Comparison of ENCODE assay signal across 36 cellular contexts in the genomic region with DNA sequence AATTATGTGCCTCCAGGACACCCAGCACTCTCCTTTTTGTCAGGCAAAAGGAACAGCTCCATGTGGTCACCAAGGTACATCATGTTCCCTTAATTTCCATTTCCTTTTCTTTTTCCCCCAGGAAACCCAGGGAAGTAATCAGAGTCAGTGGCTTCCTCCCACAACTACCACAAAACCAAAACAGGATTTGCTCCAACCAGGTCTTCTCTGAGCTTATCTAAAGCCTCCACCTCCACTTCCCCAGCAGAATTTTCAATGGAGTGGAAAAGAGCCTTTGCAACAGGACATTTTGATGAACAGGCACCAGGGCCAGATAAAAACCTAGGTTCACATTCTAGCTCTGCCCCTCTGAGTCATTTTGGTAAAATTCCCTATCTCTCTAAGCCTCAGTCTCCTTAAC.
"Had no signal": no experiment of that assay in that cellular context is flagged by ENCODE, and none has a peak within 500 bp of the region (broad histone marks: within the 10 kb centered on the region; RNA-seq: fewer than 3 reads in every experiment).

No MANE protein-coding gene starts in this region.

- H3K4me3 Mint-ChIP-seq: activated B cell treated with CpG ODN at 0.5 μM for 24 hours; activated CD4-positive, alpha-beta memory T cell treated with anti-CD3 and anti-CD28 coated beads for 36 hours; activated CD4-positive, alpha-beta T cell treated with anti-CD3 and anti-CD28 coated beads, Interleukin-2, amount 10 ng/mL, durations not matched to agents 24 days and 14 days; activated CD8-positive, alpha-beta T cell treated with anti-CD3 and anti-CD28 coated beads for 36 hours; activated naive CD4-positive, alpha-beta T cell treated with anti-CD3 and anti-CD28 coated beads for 36 hours; activated naive CD8-positive, alpha-beta T cell treated with anti-CD3 and anti-CD28 coated beads for 36 hours; activated T-cell treated with anti-CD3 and anti-CD28 coated beads, Interleukin-2, amount 50 U/mL, for 4 hours; activated T-cell treated with anti-CD3 and anti-CD28 coated beads, Interleukin-2, amount 50 U/mL, for 72 hours; activated T-helper 1 cell treated with anti-CD3 and anti-CD28 coated beads, Interleukin-12 subunit alpha, Interleukin-12 subunit beta, Interleukin-2, Interleukin-4 antibody, amounts not matched to agents 30 ng/mL and 10 ng/mL and 1 ng/mL, durations not matched to agents 14 hours and 24 hours and 36 hours; activated T-helper 17 cell treated with anti-CD3 and anti-CD28 coated beads, Interleukin-2, amount 50 U/mL, for 72 hours; T-helper 2 cell treated with Interferon-gamma antibody and Interleukin-4, amounts not matched to agents 5 μg/mL and 100 μg/mL, for 36 hours had no signal

- FAIRE-seq: astrocyte, colon, TTC549 had no signal

- H3K4me3 ChIP-seq: adrenal gland, body of pancreas, breast epithelium had no signal

- H3K27ac ChIP-seq: adrenal gland, body of pancreas, brain microvascular endothelial cell, breast epithelium, VCaP had no signal

- H3K4me1 Mint-ChIP-seq: activated B cell treated with CpG ODN at 0.5 μM for 24 hours; activated CD4-positive, alpha-beta T cell treated with anti-CD3 and anti-CD28 coated beads, Interleukin-2, amount 10 ng/mL, durations not matched to agents 24 days and 14 days; activated naive CD8-positive, alpha-beta T cell treated with anti-CD3 and anti-CD28 coated beads for 36 hours; activated T-helper 17 cell treated with anti-CD3 and anti-CD28 coated beads, Interleukin-2, amount 50 U/mL, for 72 hours had no signal

- H3K27ac Mint-ChIP-seq: activated B cell treated with CpG ODN at 0.5 μM for 24 hours; activated CD4-positive, alpha-beta memory T cell treated with anti-CD3 and anti-CD28 coated beads for 36 hours; activated CD4-positive, alpha-beta T cell treated with anti-CD3 and anti-CD28 coated beads, Interleukin-2, amount 10 ng/mL, durations not matched to agents 24 days and 14 days; activated CD8-positive, alpha-beta T cell treated with anti-CD3 and anti-CD28 coated beads for 36 hours; activated naive CD4-positive, alpha-beta T cell treated with anti-CD3 and anti-CD28 coated beads for 36 hours; activated naive CD4-positive, alpha-beta T cell treated with anti-CD3 and anti-CD28 coated beads, Interleukin-2, amount 50 U/mL, for 72 hours; activated naive CD8-positive, alpha-beta T cell treated with anti-CD3 and anti-CD28 coated beads for 36 hours; activated T-cell treated with anti-CD3 and anti-CD28 coated beads, Interleukin-2, amount 50 U/mL, for 72 hours; activated T-helper 1 cell treated with anti-CD3 and anti-CD28 coated beads, Interleukin-12 subunit alpha, Interleukin-12 subunit beta, Interleukin-2, Interleukin-4 antibody, amounts not matched to agents 30 ng/mL and 10 ng/mL and 1 ng/mL, durations not matched to agents 14 hours and 24 hours and 36 hours; activated T-helper 17 cell treated with anti-CD3 and anti-CD28 coated beads, Interleukin-2, amount 50 U/mL, for 72 hours; T-helper 2 cell treated with Interferon-gamma antibody and Interleukin-4, amounts not matched to agents 5 μg/mL and 100 μg/mL, for 36 hours had no signal

- H3K36me3 Mint-ChIP-seq: activated CD4-positive, alpha-beta memory T cell treated with anti-CD3 and anti-CD28 coated beads for 36 hours; activated naive CD4-positive, alpha-beta T cell treated with anti-CD3 and anti-CD28 coated beads, Interleukin-2, amount 50 U/mL, for 72 hours; activated naive CD8-positive, alpha-beta T cell treated with anti-CD3 and anti-CD28 coated beads for 36 hours had no signal

- H3K27me3 ChIP-seq: body of pancreas, brain microvascular endothelial cell, breast epithelium had no signal

- DNase-seq: activated B cell treated with CpG ODN at 0.5 μM for 24 hours; activated CD4-positive, alpha-beta memory T cell treated with anti-CD3 and anti-CD28 coated beads for 36 hours; activated CD4-positive, alpha-beta T cell treated with anti-CD3 and anti-CD28 coated beads for 4 hours; activated CD4-positive, alpha-beta T cell treated with anti-CD3 and anti-CD28 coated beads, Interleukin-2, amount 10 ng/mL, durations not matched to agents 24 days and 14 days; activated CD4-positive, alpha-beta T cell treated with anti-CD3 and anti-CD28 coated beads, Interleukin-2, amount 50 U/mL, for 1 hour; activated CD4-positive, alpha-beta T cell treated with anti-CD3 and anti-CD28 coated beads, Interleukin-2, amount 50 U/mL, for 4 hours; activated CD4-positive, CD25-positive, alpha-beta regulatory T cell treated with anti-CD3 and anti-CD28 coated beads, Interleukin-2, amount 50 U/mL, for 72 hours; activated CD8-positive, alpha-beta memory T cell treated with anti-CD3 and anti-CD28 coated beads, Interleukin-2, amount 50 U/mL, for 4 hours; activated CD8-positive, alpha-beta T cell treated with anti-CD3 and anti-CD28 coated beads for 36 hours; activated effector memory CD4-positive, alpha-beta T cell treated with anti-CD3 and anti-CD28 coated beads, Interleukin-2, amount 50 U/mL, for 16 hours; activated gamma-delta T cell treated with Interleukin-2 at 50 U/mL for 16 hours; activated naive CD4-positive, alpha-beta T cell; activated naive CD4-positive, alpha-beta T cell treated with anti-CD3 and anti-CD28 coated beads for 36 hours; activated naive CD4-positive, alpha-beta T cell treated with anti-CD3 and anti-CD28 coated beads, Interleukin-2, amount 50 U/mL, for 16 hours; activated naive CD8-positive, alpha-beta T cell treated with anti-CD3 and anti-CD28 coated beads for 36 hours; activated T-cell treated with anti-CD3 and anti-CD28 coated beads for 4 hours; activated T-cell treated with anti-CD3 and anti-CD28 coated beads, Interleukin-2, amount 50 U/mL, for 1 hour; activated T-cell treated with anti-CD3 and anti-CD28 coated beads, Interleukin-2, amount 50 U/mL, for 4 hours; activated T-cell treated with anti-CD3 and anti-CD28 coated beads, Interleukin-2, amount 50 U/mL, for 72 hours; adrenal gland; amniotic stem cell; aorta; body of pancreas; brain microvascular endothelial cell; central memory CD4-positive, alpha-beta T cell; T-helper 2 cell; T-helper 9 cell had no signal

- H3K9me3 Mint-ChIP-seq: activated B cell treated with CpG ODN at 0.5 μM for 24 hours; activated CD4-positive, alpha-beta memory T cell treated with anti-CD3 and anti-CD28 coated beads for 36 hours; activated CD8-positive, alpha-beta T cell treated with anti-CD3 and anti-CD28 coated beads for 36 hours; activated naive CD4-positive, alpha-beta T cell treated with anti-CD3 and anti-CD28 coated beads for 36 hours; activated naive CD8-positive, alpha-beta T cell treated with anti-CD3 and anti-CD28 coated beads for 36 hours; activated T-helper 1 cell treated with anti-CD3 and anti-CD28 coated beads, Interleukin-12 subunit alpha, Interleukin-12 subunit beta, Interleukin-2, Interleukin-4 antibody, amounts not matched to agents 30 ng/mL and 10 ng/mL and 1 ng/mL, durations not matched to agents 14 hours and 24 hours and 36 hours; T-helper 2 cell treated with Interferon-gamma antibody and Interleukin-4, amounts not matched to agents 5 μg/mL and 100 μg/mL, for 36 hours had no signal

- H3K27me3 Mint-ChIP-seq: activated B cell treated with CpG ODN at 0.5 μM for 24 hours; activated CD4-positive, alpha-beta T cell treated with anti-CD3 and anti-CD28 coated beads, Interleukin-2, amount 10 ng/mL, durations not matched to agents 24 days and 14 days; activated CD8-positive, alpha-beta T cell treated with anti-CD3 and anti-CD28 coated beads for 36 hours; activated T-helper 17 cell treated with anti-CD3 and anti-CD28 coated beads, Interleukin-2, amount 50 U/mL, for 72 hours had no signal

- H3K36me3 ChIP-seq: adrenal gland, brain microvascular endothelial cell, breast epithelium had no signal

- ATAC-seq: activated CD8-positive, alpha-beta T cell treated with anti-CD3 and anti-CD28 coated beads for 36 hours; activated naive CD4-positive, alpha-beta T cell treated with anti-CD3 and anti-CD28 coated beads, Interleukin-2, amount 50 U/mL, for 72 hours; activated T-cell treated with anti-CD3 and anti-CD28 coated beads, Interleukin-2, amount 50 U/mL, for 4 hours; activated T-cell treated with anti-CD3 and anti-CD28 coated beads, Interleukin-2, amount 50 U/mL, for 72 hours; activated T-helper 17 cell treated with anti-CD3 and anti-CD28 coated beads, Interleukin-2, amount 50 U/mL, for 72 hours; body of pancreas had no signal

- H3K4me1 ChIP-seq: adrenal gland, body of pancreas, breast epithelium had no signal
